ENCODE assay signal across 8 cellular contexts in genomic region chr14:70086685-70087379, GRCh38.
DNase-seq lines count a peak whose midpoint lies in the region; ATAC-seq and TF ChIP-seq lines count a peak whose summit lies in the region.

No MANE protein-coding gene starts in this region.

- DNase-seq in AG09309 (ENCODE audit: low read depth) (no peak), NCI-H460 (ENCODE audit: extremely low read depth, low read depth) (peak; percentile 38), cerebellar cortex (ENCODE audit: low spot score) (peak; percentile 40), mucosa of gallbladder (ENCODE audit: low spot score) (peak; percentile 50)
- DNase-seq in naive thymus-derived CD8-positive, alpha-beta T cell: no peak

- H3K4me1 Mint-ChIP-seq in naive thymus-derived CD8-positive, alpha-beta T cell: no peaks in the 10 kb centered on the region

- H3K36me3 Mint-ChIP-seq in naive thymus-derived CD8-positive, alpha-beta T cell: no peaks in the 10 kb centered on the region

- H3K27ac Mint-ChIP-seq in naive thymus-derived CD8-positive, alpha-beta T cell: no peak overlapping the region

- POLR2A ChIA-PET in naive thymus-derived CD8-positive, alpha-beta T cell (lab: Charles Lee): no interaction called here

- ATAC-seq in GM18511 (IDR thresholded peaks at IDR 0.05; ENCODE audit: unreplicated experiment) (no peak), GM19467 (IDR thresholded peaks at IDR 0.05; ENCODE audit: unreplicated experiment) (no peak)
- no peak for ATAC-seq in naive thymus-derived CD8-positive, alpha-beta T cell

- H3K4me3 Mint-ChIP-seq in naive thymus-derived CD8-positive, alpha-beta T cell: no peak overlapping the region

- no peak overlapping the region for H3K4me3 ChIP-seq in AG09309 (ENCODE audit: control insufficient read depth, low read depth, low read length)

- H3K27me3 Mint-ChIP-seq in naive thymus-derived CD8-positive, alpha-beta T cell: peaks cover 13 to 33% (median 26%) of the 10 kb centered on the region in 5 donors

- peak; percentile 52 for TF ChIP-seq CTCF in AG09309 (IDR thresholded peaks at IDR 0.05; ENCODE audit: control insufficient read depth, insufficient read depth, low read depth, low read length, missing control alignments)
- peak; percentile 63 for TF ChIP-seq CTCF in GM12872 (IDR thresholded peaks at IDR 0.05; ENCODE audit: insufficient read depth, low read depth, low read length)

- H3K9me3 Mint-ChIP-seq in naive thymus-derived CD8-positive, alpha-beta T cell: no peaks in the 10 kb centered on the region

Comparison
In these comparisons a context has a peak if more than half of its experiments do, and no peak if none do; other contexts are left out.
1. DNase-seq: peak in NCI-H460 (single experiment), cerebellar cortex (single experiment) and mucosa of gallbladder (single experiment); none in AG09309 (single experiment) and naive thymus-derived CD8-positive, alpha-beta T cell (0 of 10).